In the genomic region with DNA sequence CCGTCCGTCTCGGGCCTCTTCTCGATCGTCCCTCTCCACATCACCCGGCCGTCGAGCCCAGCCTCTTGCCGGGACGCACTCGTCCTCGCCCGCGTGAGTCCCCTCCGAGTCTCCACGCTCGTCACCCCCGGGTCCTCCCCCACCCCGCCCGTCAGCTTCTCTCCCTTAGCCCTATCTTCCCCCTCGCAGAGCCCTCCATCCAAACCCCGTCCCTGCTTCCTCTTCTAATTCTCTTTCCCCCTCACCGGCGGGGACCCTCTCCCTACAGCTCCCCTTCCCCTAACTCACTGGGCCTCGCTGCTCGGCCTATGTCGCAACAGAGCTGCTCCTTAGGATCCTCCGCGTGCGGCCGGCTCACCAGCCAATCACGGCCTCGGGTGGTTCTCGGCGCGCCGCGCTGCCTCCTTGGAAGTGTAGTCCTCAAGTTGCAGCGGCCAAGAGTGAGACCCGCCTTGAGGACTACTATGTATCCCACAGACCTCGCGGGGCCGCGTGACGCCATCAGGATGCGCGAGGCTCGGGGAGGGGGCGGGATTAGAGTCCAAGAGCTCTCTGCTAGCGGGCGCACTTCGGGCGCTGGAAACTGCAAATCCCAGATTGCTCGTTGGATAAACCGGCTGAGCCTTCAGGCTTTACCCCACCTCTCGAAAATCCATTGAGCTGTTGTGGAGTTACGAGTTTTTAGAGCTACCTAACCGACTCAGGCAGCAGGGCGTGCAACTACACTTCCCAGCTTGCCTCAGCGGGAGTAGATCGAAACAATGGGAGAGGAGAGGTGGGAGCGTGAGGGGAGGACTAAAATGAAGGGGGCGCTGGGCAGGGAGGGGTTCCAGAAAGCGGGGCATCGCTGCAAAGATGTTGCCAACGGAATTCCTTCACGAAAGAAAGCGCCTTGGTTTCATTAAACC, we compare ENCODE assay signal across 1 cellular context.
A peak's percentile ranks its signal among the peaks of the same experiment; 100 is the strongest.
TF ChIP-seq lines count a peak whose summit lies in the region.

A gene (minus strand): TSS at position 331 of the 908 bp plus-strand sequence. CDS start 747 bp downstream, outside the sequence.

TF ChIP-seq in HepG2, 621 proteins besides CTCF, POLR2A, EP300 and RAD21 (continued from another document and continues in another):
- TF ChIP-seq, protein P1, sequence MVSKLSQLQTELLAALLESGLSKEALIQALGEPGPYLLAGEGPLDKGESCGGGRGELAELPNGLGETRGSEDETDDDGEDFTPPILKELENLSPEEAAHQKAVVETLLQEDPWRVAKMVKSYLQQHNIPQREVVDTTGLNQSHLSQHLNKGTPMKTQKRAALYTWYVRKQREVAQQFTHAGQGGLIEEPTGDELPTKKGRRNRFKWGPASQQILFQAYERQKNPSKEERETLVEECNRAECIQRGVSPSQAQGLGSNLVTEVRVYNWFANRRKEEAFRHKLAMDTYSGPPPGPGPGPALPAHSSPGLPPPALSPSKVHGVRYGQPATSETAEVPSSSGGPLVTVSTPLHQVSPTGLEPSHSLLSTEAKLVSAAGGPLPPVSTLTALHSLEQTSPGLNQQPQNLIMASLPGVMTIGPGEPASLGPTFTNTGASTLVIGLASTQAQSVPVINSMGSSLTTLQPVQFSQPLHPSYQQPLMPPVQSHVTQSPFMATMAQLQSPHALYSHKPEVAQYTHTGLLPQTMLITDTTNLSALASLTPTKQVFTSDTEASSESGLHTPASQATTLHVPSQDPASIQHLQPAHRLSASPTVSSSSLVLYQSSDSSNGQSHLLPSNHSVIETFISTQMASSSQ (IDR thresholded peaks at IDR 0.05; ENCODE audit: low read depth), result no peak
- TF ChIP-seq, protein P1 (CRISPR knock-in tag; IDR thresholded peaks at IDR 0.05; ENCODE audit: borderline replicate concordance), result peak; percentile 62; the same call in 1 of the 2 replicates
- TF ChIP-seq, protein P2, sequence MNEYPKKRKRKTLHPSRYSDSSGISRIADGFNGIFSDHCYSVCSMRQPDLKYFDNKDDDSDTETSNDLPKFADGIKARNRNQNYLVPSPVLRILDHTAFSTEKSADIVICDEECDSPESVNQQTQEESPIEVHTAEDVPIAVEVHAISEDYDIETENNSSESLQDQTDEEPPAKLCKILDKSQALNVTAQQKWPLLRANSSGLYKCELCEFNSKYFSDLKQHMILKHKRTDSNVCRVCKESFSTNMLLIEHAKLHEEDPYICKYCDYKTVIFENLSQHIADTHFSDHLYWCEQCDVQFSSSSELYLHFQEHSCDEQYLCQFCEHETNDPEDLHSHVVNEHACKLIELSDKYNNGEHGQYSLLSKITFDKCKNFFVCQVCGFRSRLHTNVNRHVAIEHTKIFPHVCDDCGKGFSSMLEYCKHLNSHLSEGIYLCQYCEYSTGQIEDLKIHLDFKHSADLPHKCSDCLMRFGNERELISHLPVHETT (CRISPR knock-in tag; conservative IDR thresholded peaks at IDR 0.05), result peak; percentile 58; the same call in 1 of the 2 replicates
- TF ChIP-seq ZFY (CRISPR knock-in tag; IDR thresholded peaks at IDR 0.05) (peak; percentile 91), BRCA1 (CRISPR knock-in tag; IDR thresholded peaks at IDR 0.05) (no peak), DMAP1 (CRISPR knock-in tag; IDR thresholded peaks at IDR 0.05) (peak; percentile 82; the same call in 1 of the 2 replicates), REPIN1 (CRISPR knock-in tag; IDR thresholded peaks at IDR 0.05; ENCODE audit: borderline replicate concordance, low read depth) (0 out of 2 replicates have a peak, but pooled peaks have one; percentile 36), SRY (CRISPR knock-in tag; IDR thresholded peaks at IDR 0.05) (0 out of 2 replicates have a peak, but pooled peaks have one; percentile 33), REXO4 (CRISPR knock-in tag; IDR thresholded peaks at IDR 0.05; ENCODE audit: borderline replicate concordance) (0 out of 2 replicates have a peak, but pooled peaks have one; percentile 69), ZSCAN20 (CRISPR knock-in tag; IDR thresholded peaks at IDR 0.05; ENCODE audit: borderline replicate concordance) (0 out of 2 replicates have a peak, but pooled peaks have one; percentile 18), PHF20 (CRISPR knock-in tag; IDR thresholded peaks at IDR 0.05) (peak; percentile 95), KMT2B (CRISPR knock-in tag; IDR thresholded peaks at IDR 0.05) (peak; percentile 86), SRSF1 (optimal IDR thresholded peaks at IDR 0.05; ENCODE audit: low read depth, low read length) (peak; percentile 33), ZBTB42 (CRISPR knock-in tag; IDR thresholded peaks at IDR 0.05) (0 out of 2 replicates have a peak, but pooled peaks have one; percentile 39), FOXK1 (CRISPR knock-in tag; IDR thresholded peaks at IDR 0.05; ENCODE audit: borderline replicate concordance, low read depth) (peak; percentile 81; the same call in 1 of the 2 replicates), JDP2 (CRISPR knock-in tag; IDR thresholded peaks at IDR 0.05; ENCODE audit: borderline replicate concordance) (no peak), ZNF232 (CRISPR knock-in tag; IDR thresholded peaks at IDR 0.05; ENCODE audit: borderline replicate concordance) (peak; percentile 62; the same call in 1 of the 2 replicates), ZNF33B (CRISPR knock-in tag; IDR thresholded peaks at IDR 0.05) (0 out of 2 replicates have a peak, but pooled peaks have one; percentile 22), SOX13 (IDR thresholded peaks at IDR 0.05) (0 out of 2 replicates have a peak, but pooled peaks have one; percentile 37), SOX13 (CRISPR knock-in tag; conservative IDR thresholded peaks at IDR 0.05 in 1 of 2, IDR thresholded peaks at IDR 0.05 in 1 of 2) (no peak; a peak in 1 of 4 replicates)
- TF ChIP-seq, protein P3, sequence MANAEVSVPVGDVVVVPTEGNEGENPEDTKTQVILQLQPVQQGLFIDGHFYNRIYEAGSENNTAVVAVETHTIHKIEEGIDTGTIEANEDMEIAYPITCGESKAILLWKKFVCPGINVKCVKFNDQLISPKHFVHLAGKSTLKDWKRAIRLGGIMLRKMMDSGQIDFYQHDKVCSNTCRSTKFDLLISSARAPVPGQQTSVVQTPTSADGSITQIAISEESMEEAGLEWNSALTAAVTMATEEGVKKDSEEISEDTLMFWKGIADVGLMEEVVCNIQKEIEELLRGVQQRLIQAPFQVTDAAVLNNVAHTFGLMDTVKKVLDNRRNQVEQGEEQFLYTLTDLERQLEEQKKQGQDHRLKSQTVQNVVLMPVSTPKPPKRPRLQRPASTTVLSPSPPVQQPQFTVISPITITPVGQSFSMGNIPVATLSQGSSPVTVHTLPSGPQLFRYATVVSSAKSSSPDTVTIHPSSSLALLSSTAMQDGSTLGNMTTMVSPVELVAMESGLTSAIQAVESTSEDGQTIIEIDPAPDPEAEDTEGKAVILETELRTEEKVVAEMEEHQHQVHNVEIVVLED (CRISPR knock-in tag; IDR thresholded peaks at IDR 0.05; ENCODE audit: borderline replicate concordance), result peak; percentile 93
- TF ChIP-seq, protein P4, sequence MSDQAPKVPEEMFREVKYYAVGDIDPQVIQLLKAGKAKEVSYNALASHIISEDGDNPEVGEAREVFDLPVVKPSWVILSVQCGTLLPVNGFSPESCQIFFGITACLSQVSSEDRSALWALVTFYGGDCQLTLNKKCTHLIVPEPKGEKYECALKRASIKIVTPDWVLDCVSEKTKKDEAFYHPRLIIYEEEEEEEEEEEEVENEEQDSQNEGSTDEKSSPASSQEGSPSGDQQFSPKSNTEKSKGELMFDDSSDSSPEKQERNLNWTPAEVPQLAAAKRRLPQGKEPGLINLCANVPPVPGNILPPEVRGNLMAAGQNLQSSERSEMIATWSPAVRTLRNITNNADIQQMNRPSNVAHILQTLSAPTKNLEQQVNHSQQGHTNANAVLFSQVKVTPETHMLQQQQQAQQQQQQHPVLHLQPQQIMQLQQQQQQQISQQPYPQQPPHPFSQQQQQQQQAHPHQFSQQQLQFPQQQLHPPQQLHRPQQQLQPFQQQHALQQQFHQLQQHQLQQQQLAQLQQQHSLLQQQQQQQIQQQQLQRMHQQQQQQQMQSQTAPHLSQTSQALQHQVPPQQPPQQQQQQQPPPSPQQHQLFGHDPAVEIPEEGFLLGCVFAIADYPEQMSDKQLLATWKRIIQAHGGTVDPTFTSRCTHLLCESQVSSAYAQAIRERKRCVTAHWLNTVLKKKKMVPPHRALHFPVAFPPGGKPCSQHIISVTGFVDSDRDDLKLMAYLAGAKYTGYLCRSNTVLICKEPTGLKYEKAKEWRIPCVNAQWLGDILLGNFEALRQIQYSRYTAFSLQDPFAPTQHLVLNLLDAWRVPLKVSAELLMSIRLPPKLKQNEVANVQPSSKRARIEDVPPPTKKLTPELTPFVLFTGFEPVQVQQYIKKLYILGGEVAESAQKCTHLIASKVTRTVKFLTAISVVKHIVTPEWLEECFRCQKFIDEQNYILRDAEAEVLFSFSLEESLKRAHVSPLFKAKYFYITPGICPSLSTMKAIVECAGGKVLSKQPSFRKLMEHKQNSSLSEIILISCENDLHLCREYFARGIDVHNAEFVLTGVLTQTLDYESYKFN (CRISPR knock-in tag; conservative IDR thresholded peaks at IDR 0.05), result peak; percentile 41; the same call in 1 of the 2 replicates
- TF ChIP-seq, protein P5, sequence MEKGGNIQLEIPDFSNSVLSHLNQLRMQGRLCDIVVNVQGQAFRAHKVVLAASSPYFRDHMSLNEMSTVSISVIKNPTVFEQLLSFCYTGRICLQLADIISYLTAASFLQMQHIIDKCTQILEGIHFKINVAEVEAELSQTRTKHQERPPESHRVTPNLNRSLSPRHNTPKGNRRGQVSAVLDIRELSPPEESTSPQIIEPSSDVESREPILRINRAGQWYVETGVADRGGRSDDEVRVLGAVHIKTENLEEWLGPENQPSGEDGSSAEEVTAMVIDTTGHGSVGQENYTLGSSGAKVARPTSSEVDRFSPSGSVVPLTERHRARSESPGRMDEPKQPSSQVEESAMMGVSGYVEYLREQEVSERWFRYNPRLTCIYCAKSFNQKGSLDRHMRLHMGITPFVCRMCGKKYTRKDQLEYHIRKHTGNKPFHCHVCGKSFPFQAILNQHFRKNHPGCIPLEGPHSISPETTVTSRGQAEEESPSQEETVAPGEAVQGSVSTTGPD (CRISPR knock-in tag; IDR thresholded peaks at IDR 0.05), result no peak
- TF ChIP-seq, protein P6, sequence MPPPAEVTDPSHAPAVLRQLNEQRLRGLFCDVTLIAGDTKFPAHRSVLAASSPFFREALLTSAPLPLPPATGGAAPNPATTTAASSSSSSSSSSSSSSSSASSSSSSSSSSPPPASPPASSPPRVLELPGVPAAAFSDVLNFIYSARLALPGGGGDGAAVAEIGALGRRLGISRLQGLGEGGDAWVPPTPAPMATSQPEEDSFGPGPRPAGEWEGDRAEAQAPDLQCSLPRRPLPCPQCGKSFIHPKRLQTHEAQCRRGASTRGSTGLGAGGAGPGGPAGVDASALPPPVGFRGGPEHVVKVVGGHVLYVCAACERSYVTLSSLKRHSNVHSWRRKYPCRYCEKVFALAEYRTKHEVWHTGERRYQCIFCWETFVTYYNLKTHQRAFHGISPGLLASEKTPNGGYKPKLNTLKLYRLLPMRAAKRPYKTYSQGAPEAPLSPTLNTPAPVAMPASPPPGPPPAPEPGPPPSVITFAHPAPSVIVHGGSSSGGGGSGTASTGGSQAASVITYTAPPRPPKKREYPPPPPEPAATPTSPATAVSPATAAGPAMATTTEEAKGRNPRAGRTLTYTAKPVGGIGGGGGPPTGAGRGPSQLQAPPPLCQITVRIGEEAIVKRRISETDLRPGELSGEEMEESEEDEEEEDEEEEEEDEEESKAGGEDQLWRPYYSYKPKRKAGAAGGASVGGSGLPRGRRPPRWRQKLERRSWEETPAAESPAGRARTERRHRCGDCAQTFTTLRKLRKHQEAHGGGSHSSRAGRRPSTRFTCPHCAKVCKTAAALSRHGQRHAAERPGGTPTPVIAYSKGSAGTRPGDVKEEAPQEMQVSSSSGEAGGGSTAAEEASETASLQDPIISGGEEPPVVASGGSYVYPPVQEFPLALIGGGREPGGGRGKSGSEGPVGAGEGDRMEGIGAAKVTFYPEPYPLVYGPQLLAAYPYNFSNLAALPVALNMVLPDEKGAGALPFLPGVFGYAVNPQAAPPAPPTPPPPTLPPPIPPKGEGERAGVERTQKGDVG (CRISPR knock-in tag; IDR thresholded peaks at IDR 0.05; ENCODE audit: borderline replicate concordance), result no peak
- TF ChIP-seq, protein P7, sequence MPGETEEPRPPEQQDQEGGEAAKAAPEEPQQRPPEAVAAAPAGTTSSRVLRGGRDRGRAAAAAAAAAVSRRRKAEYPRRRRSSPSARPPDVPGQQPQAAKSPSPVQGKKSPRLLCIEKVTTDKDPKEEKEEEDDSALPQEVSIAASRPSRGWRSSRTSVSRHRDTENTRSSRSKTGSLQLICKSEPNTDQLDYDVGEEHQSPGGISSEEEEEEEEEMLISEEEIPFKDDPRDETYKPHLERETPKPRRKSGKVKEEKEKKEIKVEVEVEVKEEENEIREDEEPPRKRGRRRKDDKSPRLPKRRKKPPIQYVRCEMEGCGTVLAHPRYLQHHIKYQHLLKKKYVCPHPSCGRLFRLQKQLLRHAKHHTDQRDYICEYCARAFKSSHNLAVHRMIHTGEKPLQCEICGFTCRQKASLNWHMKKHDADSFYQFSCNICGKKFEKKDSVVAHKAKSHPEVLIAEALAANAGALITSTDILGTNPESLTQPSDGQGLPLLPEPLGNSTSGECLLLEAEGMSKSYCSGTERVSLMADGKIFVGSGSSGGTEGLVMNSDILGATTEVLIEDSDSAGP (CRISPR knock-in tag; IDR thresholded peaks at IDR 0.05; ENCODE audit: borderline replicate concordance), result peak; percentile 89
- TF ChIP-seq, protein P8, sequence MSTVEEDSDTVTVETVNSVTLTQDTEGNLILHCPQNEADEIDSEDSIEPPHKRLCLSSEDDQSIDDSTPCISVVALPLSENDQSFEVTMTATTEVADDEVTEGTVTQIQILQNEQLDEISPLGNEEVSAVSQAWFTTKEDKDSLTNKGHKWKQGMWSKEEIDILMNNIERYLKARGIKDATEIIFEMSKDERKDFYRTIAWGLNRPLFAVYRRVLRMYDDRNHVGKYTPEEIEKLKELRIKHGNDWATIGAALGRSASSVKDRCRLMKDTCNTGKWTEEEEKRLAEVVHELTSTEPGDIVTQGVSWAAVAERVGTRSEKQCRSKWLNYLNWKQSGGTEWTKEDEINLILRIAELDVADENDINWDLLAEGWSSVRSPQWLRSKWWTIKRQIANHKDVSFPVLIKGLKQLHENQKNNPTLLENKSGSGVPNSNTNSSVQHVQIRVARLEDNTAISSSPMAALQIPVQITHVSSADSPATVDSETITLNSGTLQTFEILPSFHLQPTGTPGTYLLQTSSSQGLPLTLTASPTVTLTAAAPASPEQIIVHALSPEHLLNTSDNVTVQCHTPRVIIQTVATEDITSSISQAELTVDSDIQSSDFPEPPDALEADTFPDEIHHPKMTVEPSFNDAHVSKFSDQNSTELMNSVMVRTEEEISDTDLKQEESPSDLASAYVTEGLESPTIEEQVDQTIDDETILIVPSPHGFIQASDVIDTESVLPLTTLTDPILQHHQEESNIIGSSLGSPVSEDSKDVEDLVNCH (CRISPR knock-in tag; IDR thresholded peaks at IDR 0.05), result 0 out of 2 replicates have a peak, but pooled peaks have one; percentile 52
- TF ChIP-seq, protein P9, sequence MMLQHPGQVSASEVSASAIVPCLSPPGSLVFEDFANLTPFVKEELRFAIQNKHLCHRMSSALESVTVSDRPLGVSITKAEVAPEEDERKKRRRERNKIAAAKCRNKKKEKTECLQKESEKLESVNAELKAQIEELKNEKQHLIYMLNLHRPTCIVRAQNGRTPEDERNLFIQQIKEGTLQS (CRISPR knock-in tag; IDR thresholded peaks at IDR 0.05), result no peak
